In genomic region chr2:226979004-226979403, GRCh38 we compare ENCODE assay signal across 1 cellular context.
TF ChIP-seq lines count a peak whose summit lies in the region.

No MANE protein-coding gene starts in this region.

TF ChIP-seq in H1, 55 proteins besides CTCF, POLR2A, EP300 and RAD21:
- TF ChIP-seq SIRT6 (IDR thresholded peaks at IDR 0.05; ENCODE audit: low read length): no peak
- TF ChIP-seq MAX (IDR thresholded peaks at IDR 0.05): no peak
- TF ChIP-seq SP2 (IDR thresholded peaks at IDR 0.05; ENCODE audit: low read length): no peak
- TF ChIP-seq BRCA1 (IDR thresholded peaks at IDR 0.05; ENCODE audit: low read depth, low read length): no peak
- no peak for TF ChIP-seq JUND (IDR thresholded peaks at IDR 0.05; ENCODE audit: low read length)
- no peak for TF ChIP-seq CHD2 (IDR thresholded peaks at IDR 0.05; ENCODE audit: low read length)
- no peak for TF ChIP-seq ASH2L (IDR thresholded peaks at IDR 0.05; ENCODE audit: low read length)
- TF ChIP-seq CHD1 (IDR thresholded peaks at IDR 0.05; ENCODE audit: low read depth, low read length): no peak
- TF ChIP-seq TBP (IDR thresholded peaks at IDR 0.05; ENCODE audit: low read depth, low read length): no peak
- no peak for TF ChIP-seq RNF2 (IDR thresholded peaks at IDR 0.05; ENCODE audit: borderline replicate concordance, low read depth, low read length, missing control alignments, poor library complexity, severe bottlenecking)
- TF ChIP-seq JUN (IDR thresholded peaks at IDR 0.05; ENCODE audit: low read depth, low read length): no peak
- no peak for TF ChIP-seq TAF1 (IDR thresholded peaks at IDR 0.05; ENCODE audit: low read depth, low read length)
- TF ChIP-seq CBX5 (IDR thresholded peaks at IDR 0.05; ENCODE audit: low read depth, low read length): no peak
- no peak for TF ChIP-seq EGR1 (IDR thresholded peaks at IDR 0.05; ENCODE audit: borderline replicate concordance, low read depth, low read length)
- no peak for TF ChIP-seq POU5F1 (IDR thresholded peaks at IDR 0.05; ENCODE audit: low read depth, low read length)
- TF ChIP-seq TEAD4 (IDR thresholded peaks at IDR 0.05; ENCODE audit: low read depth, low read length): no peak
- TF ChIP-seq GABPA (IDR thresholded peaks at IDR 0.05; ENCODE audit: borderline replicate concordance, insufficient read depth, low read length): no peak
- TF ChIP-seq SUZ12 (IDR thresholded peaks at IDR 0.05; ENCODE audit: low read length): no peak
- no peak for TF ChIP-seq GTF2F1 (IDR thresholded peaks at IDR 0.05; ENCODE audit: borderline replicate concordance, low read depth, low read length)
